In genomic region chr10:33876547-33877400, GRCh38 we compare ENCODE assay signal across 17 cellular contexts.
DNase-seq lines count a peak whose midpoint lies in the region; ATAC-seq and TF ChIP-seq lines count a peak whose summit lies in the region.
"Had no signal": no experiment of that assay in that cellular context is flagged by ENCODE, and none has a peak within 500 bp of the region (broad histone marks: within the 10 kb centered on the region; RNA-seq: fewer than 3 reads in every experiment).

No MANE protein-coding gene starts in this region.

- H3K27ac ChIP-seq in right atrium auricular region, result no peak overlapping the region
- H3K27ac ChIP-seq: epithelial cell of prostate, skin epidermis had no signal

- TF ChIP-seq CTCF in right atrium auricular region (IDR thresholded peaks at IDR 0.05) (no peak), epithelial cell of esophagus (IDR thresholded peaks at IDR 0.05; ENCODE audit: insufficient read depth, low read depth, low read length, missing control alignments) (no peak), GM10266 (IDR thresholded peaks at IDR 0.05; ENCODE audit: control insufficient read depth, insufficient read depth, low read depth, missing control alignments) (no peak)

- ATAC-seq in left ventricle myocardium superior (peak; percentile 29), GM21717 (IDR thresholded peaks at IDR 0.05; ENCODE audit: unreplicated experiment) (no peak)
- ATAC-seq: stimulated activated effector memory CD8-positive, alpha-beta T cell treated with anti-CD3 and anti-CD28 coated beads, Interleukin-12 subunit alpha, Interleukin-12 subunit beta, amount 100 ng/mL, for 72 hours had no signal

- no peaks in the 10 kb centered on the region for H3K4me1 ChIP-seq in right atrium auricular region

- no peaks in the 10 kb centered on the region for H3K9me3 ChIP-seq in right atrium auricular region

- intact Hi-C loops in left ventricle myocardium superior (cut with micrococcal nuclease), result no loop called here

- DNase-seq in left ventricle myocardium superior, result no peak
- DNase-seq in right atrium auricular region (ENCODE audit: low spot score), result no peak
- DNase-seq in epithelial cell of esophagus (ENCODE audit: low read depth), result peak; percentile 54
- peak; percentile 13 for DNase-seq in mucosa of gallbladder (ENCODE audit: low spot score)
- no peak for DNase-seq in T-helper 2 cell
- DNase-seq in GM10266 (ENCODE audit: extremely low spot score), result no peak
- DNase-seq in stimulated activated CD8-positive, alpha-beta memory T cell treated with anti-CD3 and anti-CD28 coated beads, Interleukin-4, amount 100 ng/mL, for 48 hours, result no peak
- DNase-seq: activated effector memory CD4-positive, alpha-beta T cell treated with Interleukin-2 at 50 U/mL for 16 hours; anterior cingulate cortex; CD4-positive, alpha-beta T cell; glutamatergic neuron; NCI-H1105; NCI-H748 treated with DMSO at 0.1 percent for 48 hours had no signal

- no peaks in the 10 kb centered on the region for H3K27me3 ChIP-seq in right atrium auricular region

- H3K4me3 ChIP-seq in right atrium auricular region (no peak overlapping the region), epithelial cell of esophagus (ENCODE audit: low read length) (no peak overlapping the region)
- H3K4me3 ChIP-seq: skin epidermis had no signal

- no peaks in the 10 kb centered on the region for H3K36me3 ChIP-seq in right atrium auricular region

Comparison
In these comparisons a context has a peak if more than half of its experiments do, and no peak if none do; other contexts are left out.
1. DNase-seq: peak in epithelial cell of esophagus (single experiment) and mucosa of gallbladder (single experiment); none in left ventricle myocardium superior (single experiment), right atrium auricular region (single experiment), T-helper 2 cell (0 of 5), GM10266 (single experiment) and stimulated activated CD8-positive, alpha-beta memory T cell treated with anti-CD3 and anti-CD28 coated beads, Interleukin-4, amount 100 ng/mL, for 48 hours (single experiment).